29 cellular contexts compared by ENCODE assay signal in genomic region chr4:189869236-189869635, GRCh38.
"Had no signal": no experiment of that assay in that cellular context is flagged by ENCODE, and none has a peak within 500 bp of the region (broad histone marks: within the 10 kb centered on the region; RNA-seq: fewer than 3 reads in every experiment).

No MANE protein-coding gene starts in this region.

- DNase-seq: colonic mucosa; cortex of kidney; dermis blood vessel endothelial cell; dorsolateral prefrontal cortex; effector CD4-positive, alpha-beta T cell; effector CD8-positive, alpha-beta T cell; effector memory CD4-positive, alpha-beta T cell; effector memory CD8-positive, alpha-beta T cell; endodermal cell; erythroblast; esophagus squamous epithelium; foreskin fibroblast; foreskin keratinocyte; foreskin melanocyte; gastrocnemius medialis; glutamatergic neuron; head of caudate nucleus; heart left ventricle; heart right ventricle had no signal

- H3K9me3 Mint-ChIP-seq: effector memory CD8-positive, alpha-beta T cell had no signal

- H3K4me2 ChIP-seq: hepatocyte had no signal

- H3K4me3 ChIP-seq: colonic mucosa, coronary artery, dorsolateral prefrontal cortex, esophagus muscularis mucosa, esophagus squamous epithelium, gastrocnemius medialis, gastroesophageal sphincter, heart left ventricle, heart right ventricle, hepatocyte had no signal

- ATAC-seq: effector memory CD8-positive, alpha-beta T cell; esophagus mucosa; foreskin keratinocyte; gastrocnemius medialis; gastroesophageal sphincter; heart left ventricle; heart right ventricle had no signal

- H3K4me1 Mint-ChIP-seq: endodermal cell had no signal

- H3K27ac Mint-ChIP-seq: dendritic cell treated with granulocyte-macrophage colony-stimulating factor and Interleukin-4, amounts not matched to agents 40 ng/mL and 50 ng/mL, for 4 days; effector memory CD8-positive, alpha-beta T cell; endodermal cell had no signal

- H3K27me3 ChIP-seq: colonic mucosa, esophagus muscularis mucosa, esophagus squamous epithelium, foreskin keratinocyte, gastrocnemius medialis, gastroesophageal sphincter, heart left ventricle, heart right ventricle, hepatocyte had no signal

- H2AFZ ChIP-seq: hepatocyte had no signal

- H3K4me1 ChIP-seq: colonic mucosa, esophagus muscularis mucosa, esophagus squamous epithelium, foreskin keratinocyte, gastrocnemius medialis, gastroesophageal sphincter, heart left ventricle, heart right ventricle had no signal

- H3K36me3 ChIP-seq: colonic mucosa, esophagus muscularis mucosa, esophagus squamous epithelium, gastrocnemius medialis, gastroesophageal sphincter, heart left ventricle, heart right ventricle had no signal

- H3K9me3 ChIP-seq: colonic mucosa, esophagus muscularis mucosa, esophagus squamous epithelium, gastrocnemius medialis, gastroesophageal sphincter, heart left ventricle, heart right ventricle had no signal

- H3K4me3 Mint-ChIP-seq: dendritic cell treated with granulocyte-macrophage colony-stimulating factor and Interleukin-4, amounts not matched to agents 40 ng/mL and 50 ng/mL, for 4 days; effector memory CD8-positive, alpha-beta T cell; endodermal cell had no signal

- FAIRE-seq: endometrium, endothelial cell of umbilical vein, frontal cortex had no signal

- H3K27ac ChIP-seq: colonic mucosa, coronary artery, dorsolateral prefrontal cortex, epithelial cell of prostate, esophagus muscularis mucosa, esophagus squamous epithelium, foreskin keratinocyte, gastrocnemius medialis, gastroesophageal sphincter, heart left ventricle, heart right ventricle, hepatocyte had no signal

- H3K79me2 ChIP-seq: hepatocyte had no signal

- H3K27me3 Mint-ChIP-seq: dendritic cell treated with granulocyte-macrophage colony-stimulating factor and Interleukin-4, amounts not matched to agents 40 ng/mL and 50 ng/mL, for 4 days; effector memory CD8-positive, alpha-beta T cell had no signal
